14 cellular contexts compared by ENCODE assay signal in the genomic region with DNA sequence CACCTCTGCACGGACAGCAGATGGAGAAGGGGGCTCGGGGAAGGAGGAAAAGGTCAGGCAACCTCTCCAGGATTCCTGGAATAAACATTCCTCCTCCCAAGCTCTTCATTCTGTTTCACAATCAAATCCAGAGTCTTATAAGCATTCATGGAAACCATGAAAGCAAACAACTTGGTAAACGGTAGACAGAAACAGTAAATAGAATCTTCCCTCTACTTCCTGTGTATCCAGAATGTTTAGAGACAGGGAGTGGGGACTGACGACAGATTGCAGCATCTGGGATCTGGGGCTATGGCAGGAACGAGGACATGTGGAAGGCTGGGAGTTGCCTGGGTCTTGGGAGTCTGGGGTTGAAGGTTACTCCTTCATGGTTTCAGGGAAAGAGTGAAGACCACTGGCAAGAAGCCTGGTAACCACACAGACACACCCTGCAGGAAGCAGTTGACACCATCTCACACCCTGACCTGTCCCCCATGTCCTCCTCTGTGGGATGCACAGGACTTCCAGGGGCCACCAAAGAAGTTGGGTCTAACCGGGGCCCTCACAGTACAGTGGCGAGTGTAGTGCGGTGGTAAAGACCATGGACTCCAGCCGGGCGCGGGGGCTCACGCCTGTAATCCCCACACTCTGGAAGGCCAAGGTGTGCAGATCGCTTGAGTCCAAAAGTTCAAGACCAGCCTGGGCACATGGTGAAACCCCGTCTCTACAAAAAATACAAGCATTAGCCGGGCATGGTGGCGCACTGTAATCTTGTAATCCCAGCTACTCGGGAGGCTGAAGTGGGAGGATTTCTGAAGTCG. TPM values are rescaled to one million over a fixed set of nuclear protein-coding genes. Genes with fewer than 3 reads are reported as not detected.
A peak's percentile ranks its signal among the peaks of the same experiment; 100 is the strongest.
DNase-seq lines count a peak whose midpoint lies in the region; ATAC-seq, FAIRE-seq and TF ChIP-seq lines count a peak whose summit lies in the region.
"Had no signal": no experiment of that assay in that cellular context is flagged by ENCODE, and none has a peak within 500 bp of the region (broad histone marks: within the 10 kb centered on the region; RNA-seq: fewer than 3 reads in every experiment).

No MANE protein-coding gene starts in this region.

- in situ Hi-C loops in GM12878 (cut with MboI), result no loop called here

- no peak overlapping the region for H2BK5ac ChIP-seq in trophoblast cell (ENCODE audit: low read depth, low read length, poor library complexity)

- TF ChIP-seq CTCF in GM12878 (IDR thresholded peaks at IDR 0.05 in 2 of 3, conservative IDR thresholded peaks at IDR 0.05 in 1 of 3; ENCODE audit: control insufficient read depth in 2 of 3, extremely low read depth in 1 of 3, insufficient read depth in 1 of 3, low read depth in 3 of 3, low read length in 3 of 3), result no peak
- no peak for TF ChIP-seq CTCF in right lobe of liver (IDR thresholded peaks at IDR 0.05)

- H3K27ac ChIP-seq in GM12878 (ENCODE audit: control insufficient read depth, insufficient read depth) (peak overlapping the region; percentile 45), right lobe of liver (peak overlapping the region in 2 of 3 donors; percentile 10 to 19), subcutaneous abdominal adipose tissue (ENCODE audit: low read depth, low read length) (peak overlapping the region; percentile 67), trophoblast cell (ENCODE audit: low read depth, low read length) (no peak overlapping the region)
- H3K27ac ChIP-seq: ascending aorta had no signal

- no peaks in the 10 kb centered on the region for H3K36me3 Mint-ChIP-seq in activated CD8-positive, alpha-beta memory T cell treated with anti-CD3 and anti-CD28 coated beads, Interleukin-2, amount 10 ng/mL, durations not matched to agents 7 days and 5 days

- no peak overlapping the region for H3K23ac ChIP-seq in trophoblast cell (ENCODE audit: low read length)

- H4K12ac ChIP-seq in trophoblast cell (ENCODE audit: low read depth, low read length), result no peak overlapping the region

- H3K14ac ChIP-seq in trophoblast cell (ENCODE audit: low read length), result no peak overlapping the region

- peaks cover 20% of the 10 kb centered on the region for H3K4me1 Mint-ChIP-seq in activated CD8-positive, alpha-beta memory T cell treated with anti-CD3 and anti-CD28 coated beads, Interleukin-2, amount 10 ng/mL, durations not matched to agents 7 days and 5 days

- H3K27ac Mint-ChIP-seq in activated CD8-positive, alpha-beta memory T cell treated with anti-CD3 and anti-CD28 coated beads, Interleukin-2, amount 10 ng/mL, durations not matched to agents 7 days and 5 days, result peak overlapping the region; percentile 75

- POLR2A ChIA-PET in GM12878 (lab: Charles Lee), result interaction anchor here (0.6 to 1.0 kb wide), 3 partner anchors 11 to 40 kb away, joined by 4 to 8 read pairs (median 5); a partner anchor contains a TSS

- H4K91ac ChIP-seq in trophoblast cell (ENCODE audit: low read depth, low read length), result no peak overlapping the region

- BruUV-seq in GM12878 (replicated peaks; lab: Mats Ljungman, UMichigan), result no TSS peak

- no peaks in the 10 kb centered on the region for H3K27me3 ChIP-seq in GM12878 (replicated peaks in 1 of 2; ENCODE audit: control insufficient read depth in 2 of 2, insufficient read depth in 2 of 2, low read length in 1 of 2)
- H3K27me3 ChIP-seq in right lobe of liver, result no peaks in the 10 kb centered on the region
- no peaks in the 10 kb centered on the region for H3K27me3 ChIP-seq in subcutaneous abdominal adipose tissue (ENCODE audit: control insufficient read depth in 5 of 5, insufficient read depth in 4 of 5, low read length in 5 of 5)
- no peaks in the 10 kb centered on the region for H3K27me3 ChIP-seq in trophoblast cell (ENCODE audit: insufficient read depth, low read length)
- H3K27me3 ChIP-seq: ascending aorta had no signal

- intact Hi-C loops in GM12878 (cut with micrococcal nuclease; ENCODE audit: unreplicated experiment), result no loop called here
- intact Hi-C loops in right lobe of liver (cut with DNase I), result no loop called here

- no peak overlapping the region for H2BK12ac ChIP-seq in trophoblast cell (ENCODE audit: low read length)

- H3K9me3 ChIP-seq in GM12878 (replicated peaks; ENCODE audit: control insufficient read depth, insufficient read depth, low read length) (no peaks in the 10 kb centered on the region), right lobe of liver (no peaks in the 10 kb centered on the region), subcutaneous abdominal adipose tissue (ENCODE audit: control insufficient read depth in 5 of 5, low read length in 5 of 5) (no peaks in the 10 kb centered on the region), trophoblast cell (ENCODE audit: insufficient read depth, low read depth, low read length) (no peaks in the 10 kb centered on the region)
- H3K9me3 ChIP-seq: ascending aorta, MG63 had no signal

- H4K20me1 ChIP-seq in GM12878 (ENCODE audit: control insufficient read depth, insufficient read depth), result no peaks in the 10 kb centered on the region

- DNase-seq in activated CD8-positive, alpha-beta memory T cell treated with anti-CD3 and anti-CD28 coated beads, Interleukin-2, amount 10 ng/mL, durations not matched to agents 7 days and 5 days, result no peak
- no peak for DNase-seq in activated CD8-positive, alpha-beta memory T cell treated with anti-CD3 and anti-CD28 coated beads, Interleukin-2, amount 50 U/mL, for 48 hours
- DNase-seq in GM12878 (ENCODE audit: low read depth, low spot score), result no peak
- DNase-seq in right lobe of liver, result no peak
- no peak for DNase-seq in HPDE6-E6E7 (ENCODE audit: extremely low spot score)
- no peak for DNase-seq in trophoblast cell
- DNase-seq: MG63, NCI-H526 treated with DMSO at 0.1 percent for 48 hours, posterior cingulate gyrus had no signal

- CTCF ChIA-PET in activated CD8-positive, alpha-beta memory T cell treated with anti-CD3 and anti-CD28 coated beads, Interleukin-2, amount 10 ng/mL, durations not matched to agents 7 days and 5 days (lab: Charles Lee), result interaction anchor here (0.9 to 1.2 kb wide), 2 partner anchors 31 to 58 kb away, joined by 3 read pairs; no protein-coding TSS in a partner anchor
- CTCF ChIA-PET in GM12878 (lab: Yijun Ruan, JAX), result interaction anchor here (1.0 to 1.1 kb wide), 2 partner anchors 10 to 13 kb away, joined by 3 to 4 read pairs; a partner anchor contains a TSS

- peak overlapping the region; percentile 73; the same call in 1 of the 2 replicates for H3K4me2 ChIP-seq in GM12878 (ENCODE audit: control insufficient read depth, insufficient read depth)
- H3K4me2 ChIP-seq in trophoblast cell (ENCODE audit: low read length), result no peak overlapping the region

- no peak for TF ChIP-seq EP300 in GM12878 (IDR thresholded peaks at IDR 0.05; ENCODE audit: borderline replicate concordance in 1 of 2, control insufficient read depth in 1 of 2, low read depth in 2 of 2, low read length in 2 of 2)

- H4K8ac ChIP-seq in trophoblast cell (ENCODE audit: low read depth, low read length), result no peak overlapping the region

- no peak overlapping the region for H2AK5ac ChIP-seq in trophoblast cell (ENCODE audit: low read length)

- TF ChIP-seq POLR2A in GM12878 (IDR thresholded peaks at IDR 0.05; ENCODE audit: low read depth, low read length) (no peak), right lobe of liver (IDR thresholded peaks at IDR 0.05) (no peak)

- H3K9me3 Mint-ChIP-seq in activated CD8-positive, alpha-beta memory T cell treated with anti-CD3 and anti-CD28 coated beads, Interleukin-2, amount 10 ng/mL, durations not matched to agents 7 days and 5 days (ENCODE audit: low read depth), result no peaks in the 10 kb centered on the region

- ATAC-seq in activated CD8-positive, alpha-beta memory T cell treated with anti-CD3 and anti-CD28 coated beads, Interleukin-2, amount 10 ng/mL, durations not matched to agents 7 days and 5 days, result no peak
- no peak for ATAC-seq in GM12878
- ATAC-seq in right lobe of liver, result no peak
- ATAC-seq in GM18498 (IDR thresholded peaks at IDR 0.05; ENCODE audit: unreplicated experiment), result no peak

- H3K79me2 ChIP-seq in GM12878 (ENCODE audit: control insufficient read depth, insufficient read depth, low read length), result no peaks in the 10 kb centered on the region
- H3K79me2 ChIP-seq in trophoblast cell (ENCODE audit: control insufficient read depth, insufficient read depth, low read length, poor library complexity), result no peaks in the 10 kb centered on the region

- H3K4ac ChIP-seq in trophoblast cell (ENCODE audit: low read depth, low read length), result no peak overlapping the region

- H3K4me1 ChIP-seq in GM12878 (ENCODE audit: control insufficient read depth, insufficient read depth, low read length) (peaks cover 31% of the 10 kb centered on the region), right lobe of liver (peaks cover 0 to 16% (median 1%) of the 10 kb centered on the region in 4 donors), subcutaneous abdominal adipose tissue (ENCODE audit: control insufficient read depth in 5 of 5, insufficient read depth in 5 of 5, low read length in 5 of 5) (peaks cover 17 to 50% (median 47%) of the 10 kb centered on the region in 5 donors), trophoblast cell (ENCODE audit: control insufficient read depth in 1 of 2, insufficient read depth in 2 of 2, low read length in 2 of 2) (peaks cover 0 to 2% of the 10 kb centered on the region in 2 experiments)

- no peak overlapping the region for H3K9ac ChIP-seq in GM12878 (ENCODE audit: control insufficient read depth, insufficient read depth, low read length)
- H3K9ac ChIP-seq in subcutaneous abdominal adipose tissue (ENCODE audit: low read length in 5 of 5), result peak overlapping the region in 3 of 5 donors; percentile 29 to 49 (median 41)
- H3K9ac ChIP-seq in trophoblast cell (ENCODE audit: low read length), result no peak overlapping the region

- H3K18ac ChIP-seq in trophoblast cell (ENCODE audit: low read length), result no peak overlapping the region

- TF ChIP-seq RAD21 in GM12878 (IDR thresholded peaks at IDR 0.05; ENCODE audit: insufficient read depth, low read depth, low read length), result no peak

- H3K4me3 ChIP-seq in GM12878 (no peak overlapping the region), right lobe of liver (no peak overlapping the region), subcutaneous abdominal adipose tissue (ENCODE audit: low read depth in 1 of 5, low read length in 5 of 5) (peak overlapping the region; percentile 23 to 60 (median 47)), trophoblast cell (ENCODE audit: low read depth, low read length) (no peak overlapping the region)
- H3K4me3 ChIP-seq: ascending aorta, MG63 had no signal

- SMC1A ChIA-PET in GM12878 (lab: Charles Lee; ENCODE audit: uncharacterized antibody, unreplicated experiment), result interaction anchor here (0.7 to 1.0 kb wide), 6 partner anchors 9 to 16 kb away, joined by 3 to 4 read pairs (median 3); no protein-coding TSS in a partner anchor

- no peaks in the 10 kb centered on the region for H3K79me1 ChIP-seq in trophoblast cell (ENCODE audit: low read length)

- H3K36me3 ChIP-seq in GM12878 (ENCODE audit: control insufficient read depth in 2 of 2, insufficient read depth in 2 of 2, low read length in 1 of 2), result no peaks in the 10 kb centered on the region
- no peaks in the 10 kb centered on the region for H3K36me3 ChIP-seq in right lobe of liver
- H3K36me3 ChIP-seq in subcutaneous abdominal adipose tissue (ENCODE audit: control insufficient read depth in 5 of 5, insufficient read depth in 5 of 5, low read length in 5 of 5), result no peaks in the 10 kb centered on the region
- H3K36me3 ChIP-seq in trophoblast cell (ENCODE audit: control insufficient read depth in 1 of 2, insufficient read depth in 2 of 2, low read length in 2 of 2), result no peaks in the 10 kb centered on the region
- H3K36me3 ChIP-seq: ascending aorta, MG63 had no signal

- peaks cover 23% of the 10 kb centered on the region for H3K27me3 Mint-ChIP-seq in activated CD8-positive, alpha-beta memory T cell treated with anti-CD3 and anti-CD28 coated beads, Interleukin-2, amount 10 ng/mL, durations not matched to agents 7 days and 5 days

- no peak overlapping the region for H3K4me3 Mint-ChIP-seq in activated CD8-positive, alpha-beta memory T cell treated with anti-CD3 and anti-CD28 coated beads, Interleukin-2, amount 10 ng/mL, durations not matched to agents 7 days and 5 days

- H2BK120ac ChIP-seq in trophoblast cell (ENCODE audit: insufficient read depth, low read length, poor library complexity), result no peak overlapping the region

- no peak overlapping the region for H2AFZ ChIP-seq in GM12878 (ENCODE audit: control insufficient read depth, low read depth, low read length)
- no peak overlapping the region for H2AFZ ChIP-seq in trophoblast cell (ENCODE audit: insufficient read depth, low read length, poor library complexity)

- 81% methylated on average over 18 of the region's 18 CpGs for WGBS in GM12878 (ENCODE audit: insufficient coverage, insufficient replicate concordance, low lambda C conversion rate, missing lambda C conversion rate)
- WGBS in right lobe of liver (ENCODE audit: insufficient coverage, low coverage, low lambda C conversion rate, missing lambda C conversion rate), result 62% methylated on average over 11 of the region's 18 CpGs
- no CpG with 5 or more reads among the region's 18 CpGs for WGBS in trophoblast cell (ENCODE audit: extremely low coverage, insufficient coverage, insufficient read length)

- no peak for FAIRE-seq in GM12878 (lab: Jason Lieb, UNC)

- RAD21 ChIA-PET in GM12878 (lab: Charles Lee; ENCODE audit: unreplicated experiment), result interaction anchor here (1.0 kb wide), 1 partner anchor 19 kb away, joined by 3 read pairs; no protein-coding TSS in a partner anchor

RNA-seq across cellular contexts. Expression of a gene that starts 10.7 kb away (rescaled TPM):
- total RNA-seq in activated CD8-positive, alpha-beta memory T cell treated with anti-CD3 and anti-CD28 coated beads, Interleukin-2, amount 10 ng/mL, durations not matched to agents 7 days and 5 days, result not detected
- total RNA-seq in GM12878 (2013; cell fraction: nucleolus; rRNA removed), result 1.3 and 1.4 TPM in 2 replicates
- total RNA-seq in GM12878 (2014; rRNA removed) (2.8 and 2.9 TPM in 2 replicates), GM12878 (2014; rRNA removed; fragmentation: Illumina TruSeq; extraction: Trizol) (1.9 and 2.5 TPM in 2 replicates), GM12878 (2021) (2.3 and 2.8 TPM in 2 replicates), right lobe of liver (under 1 TPM in 3 of 6 experiments, not detected in 3; 0.30 to 0.64 (median 0.35) TPM)
- 2.5 TPM for polyA plus RNA-seq in GM12878 (2011; ENCODE audit: low read depth)
- polyA plus RNA-seq in GM12878 (2011; rRNA removed) (0.05 and 0.06 TPM in 2 replicates), GM12878 (2014; fragmentation: Illumina TruSeq; extraction: Trizol) (2.5 and 4.0 TPM in 2 replicates), GM12878 (2014; fragmentation: Nextera tagmentation; extraction: Ambion mirVana) (1 to 10 TPM; 1.8 to 3.1 TPM), GM12878 (2014; rRNA removed) (2.8 and 3.1 TPM in 2 replicates), GM12878 (2016; fragmentation: Nextera tagmentation; extraction: Ambion mirVana) (1 to 10 TPM in 1 of 2 experiments, under 1 TPM in 1; 0.53 to 1.1 TPM)
- 0.03 and 0.08 TPM in 2 replicates for polyA plus RNA-seq in GM12878 (2011; cell fraction: cytosol; rRNA removed)
- polyA plus RNA-seq in GM12878 (2011; cell fraction: nucleus; rRNA removed), result not detected in 2 replicates
- 2.0 and 3.2 TPM in 2 replicates for polyA plus RNA-seq in GM12878 (2012)
- 0.10 TPM in 1 of 2 replicates, not detected in the other for polyA minus RNA-seq in GM12878 (2011; rRNA and poly(A)+ RNA removed)
- not detected in 2 replicates for polyA minus RNA-seq in GM12878 (2011; cell fraction: cytosol; rRNA and poly(A)+ RNA removed)
- 0.19 TPM in 1 of 2 replicates, not detected in the other for polyA minus RNA-seq in GM12878 (2011; cell fraction: nucleus; rRNA and poly(A)+ RNA removed)
- not detected in 2 replicates for polyA plus RNA-seq in trophoblast cell (2013)
- total RNA-seq: activated CD8-positive, alpha-beta memory T cell treated with anti-CD3 and anti-CD28 coated beads for 36 hours; ascending aorta had no signal
- polyA plus RNA-seq: keratinocyte had no signal

RNA-seq across cellular contexts. Expression of a gene that starts 52.9 kb away (rescaled TPM):
- not detected for total RNA-seq in activated CD8-positive, alpha-beta memory T cell treated with anti-CD3 and anti-CD28 coated beads, Interleukin-2, amount 10 ng/mL, durations not matched to agents 7 days and 5 days
- total RNA-seq in GM12878 (2013; cell fraction: nucleolus; rRNA removed), result not detected in 2 replicates
- not detected in 2 replicates for total RNA-seq in GM12878 (2014; rRNA removed)
- total RNA-seq in GM12878 (2014; rRNA removed; fragmentation: Illumina TruSeq; extraction: Trizol), result not detected in 2 replicates
- not detected in 2 replicates for total RNA-seq in GM12878 (2021)
- not detected for polyA plus RNA-seq in GM12878 (2011; ENCODE audit: low read depth)
- 0.23 TPM in 1 of 2 replicates, not detected in the other for polyA plus RNA-seq in GM12878 (2011; rRNA removed)
- polyA plus RNA-seq in GM12878 (2011; cell fraction: cytosol; rRNA removed), result not detected in 2 replicates
- 0.34 TPM in 1 of 2 replicates, not detected in the other for polyA plus RNA-seq in GM12878 (2011; cell fraction: nucleus; rRNA removed)
- polyA plus RNA-seq in GM12878 (2012), result not detected in 2 replicates
- not detected in 2 replicates for polyA plus RNA-seq in GM12878 (2014; fragmentation: Illumina TruSeq; extraction: Trizol)
- not detected for polyA plus RNA-seq in GM12878 (2014; fragmentation: Nextera tagmentation; extraction: Ambion mirVana)
- not detected in 2 replicates for polyA plus RNA-seq in GM12878 (2014; rRNA removed)
- polyA plus RNA-seq in GM12878 (2016; fragmentation: Nextera tagmentation; extraction: Ambion mirVana), result not detected
- not detected in 2 replicates for polyA minus RNA-seq in GM12878 (2011; rRNA and poly(A)+ RNA removed)
- polyA minus RNA-seq in GM12878 (2011; cell fraction: cytosol; rRNA and poly(A)+ RNA removed), result not detected in 2 replicates
- not detected in 2 replicates for polyA minus RNA-seq in GM12878 (2011; cell fraction: nucleus; rRNA and poly(A)+ RNA removed)
- not detected for total RNA-seq in right lobe of liver
- polyA plus RNA-seq in trophoblast cell (2013), result 1.4 TPM in 2 replicates
- total RNA-seq: activated CD8-positive, alpha-beta memory T cell treated with anti-CD3 and anti-CD28 coated beads for 36 hours; ascending aorta had no signal

Comparison
In these comparisons a context has a peak if more than half of its experiments do, and no peak if none do; other contexts are left out.
1. H3K4me3 ChIP-seq: peak in subcutaneous abdominal adipose tissue (5 of 5); none in GM12878 (single experiment), right lobe of liver (0 of 3) and trophoblast cell (single experiment).
2. H3K9ac ChIP-seq: peak in subcutaneous abdominal adipose tissue (3 of 5); none in GM12878 (single experiment) and trophoblast cell (single experiment).